Comparison of ENCODE assay signal across 1 cellular context in genomic region chr1:209354840-209355165, GRCh38.
TF ChIP-seq lines count a peak whose summit lies in the region.

No MANE protein-coding gene starts in this region.

TF ChIP-seq in HCT116, 20 proteins besides CTCF, POLR2A, EP300 and RAD21 (continued from another document):
- TF ChIP-seq, protein P1, sequence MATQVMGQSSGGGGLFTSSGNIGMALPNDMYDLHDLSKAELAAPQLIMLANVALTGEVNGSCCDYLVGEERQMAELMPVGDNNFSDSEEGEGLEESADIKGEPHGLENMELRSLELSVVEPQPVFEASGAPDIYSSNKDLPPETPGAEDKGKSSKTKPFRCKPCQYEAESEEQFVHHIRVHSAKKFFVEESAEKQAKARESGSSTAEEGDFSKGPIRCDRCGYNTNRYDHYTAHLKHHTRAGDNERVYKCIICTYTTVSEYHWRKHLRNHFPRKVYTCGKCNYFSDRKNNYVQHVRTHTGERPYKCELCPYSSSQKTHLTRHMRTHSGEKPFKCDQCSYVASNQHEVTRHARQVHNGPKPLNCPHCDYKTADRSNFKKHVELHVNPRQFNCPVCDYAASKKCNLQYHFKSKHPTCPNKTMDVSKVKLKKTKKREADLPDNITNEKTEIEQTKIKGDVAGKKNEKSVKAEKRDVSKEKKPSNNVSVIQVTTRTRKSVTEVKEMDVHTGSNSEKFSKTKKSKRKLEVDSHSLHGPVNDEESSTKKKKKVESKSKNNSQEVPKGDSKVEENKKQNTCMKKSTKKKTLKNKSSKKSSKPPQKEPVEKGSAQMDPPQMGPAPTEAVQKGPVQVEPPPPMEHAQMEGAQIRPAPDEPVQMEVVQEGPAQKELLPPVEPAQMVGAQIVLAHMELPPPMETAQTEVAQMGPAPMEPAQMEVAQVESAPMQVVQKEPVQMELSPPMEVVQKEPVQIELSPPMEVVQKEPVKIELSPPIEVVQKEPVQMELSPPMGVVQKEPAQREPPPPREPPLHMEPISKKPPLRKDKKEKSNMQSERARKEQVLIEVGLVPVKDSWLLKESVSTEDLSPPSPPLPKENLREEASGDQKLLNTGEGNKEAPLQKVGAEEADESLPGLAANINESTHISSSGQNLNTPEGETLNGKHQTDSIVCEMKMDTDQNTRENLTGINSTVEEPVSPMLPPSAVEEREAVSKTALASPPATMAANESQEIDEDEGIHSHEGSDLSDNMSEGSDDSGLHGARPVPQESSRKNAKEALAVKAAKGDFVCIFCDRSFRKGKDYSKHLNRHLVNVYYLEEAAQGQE (IDR thresholded peaks at IDR 0.05; ENCODE audit: low read depth) = no peak
- no peak for TF ChIP-seq YY1 (IDR thresholded peaks at IDR 0.05; ENCODE audit: extremely low read depth, insufficient replicate concordance, low read depth, low read length)
TF ChIP-seq in HCT116: peak in this region for 0.
